In the genomic region with DNA sequence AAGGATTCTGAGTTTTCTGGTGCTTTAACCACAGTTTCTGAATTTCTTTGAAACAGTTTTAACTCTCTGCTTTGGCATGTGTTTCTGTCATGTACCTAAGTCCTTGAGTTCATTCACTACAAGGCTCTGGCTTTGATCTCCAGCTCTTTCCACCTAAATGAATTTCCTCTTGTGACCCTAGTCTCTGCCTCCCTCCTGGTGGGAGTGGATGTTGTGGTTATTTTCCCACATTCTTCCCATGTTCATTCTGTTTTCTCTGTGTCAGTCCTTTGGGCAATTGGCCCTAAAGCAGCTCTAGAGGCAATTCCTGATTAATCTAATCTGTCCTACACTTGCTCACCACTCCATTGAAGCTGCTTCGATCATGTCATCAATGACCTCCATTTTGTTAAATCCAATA, we compare ENCODE assay signal across 15 cellular contexts. TPM values are rescaled to one million over a fixed set of nuclear protein-coding genes. Genes with fewer than 3 reads are reported as not detected.
DNase-seq lines count a peak whose midpoint lies in the region; ATAC-seq and TF ChIP-seq lines count a peak whose summit lies in the region.
"Had no signal": no experiment of that assay in that cellular context is flagged by ENCODE, and none has a peak within 500 bp of the region (broad histone marks: within the 10 kb centered on the region; RNA-seq: fewer than 3 reads in every experiment).

No MANE protein-coding gene starts in this region.

- H3K4me1 Mint-ChIP-seq in osteocyte (ENCODE audit: unreplicated experiment) (peaks cover 56% of the 10 kb centered on the region), neural progenitor cell (peaks cover 12% of the 10 kb centered on the region)

- no peak overlapping the region for H3K27ac ChIP-seq in neural progenitor cell
- H3K27ac ChIP-seq in testis: no peak overlapping the region
- no peak overlapping the region for H3K27ac ChIP-seq in gastroesophageal sphincter
- H3K27ac ChIP-seq: C4-2B had no signal

- H3F3A ChIP-seq in neural progenitor cell (ENCODE audit: low read depth): no peaks in the 10 kb centered on the region

- no peaks in the 10 kb centered on the region for H3K79me2 ChIP-seq in neural progenitor cell (ENCODE audit: low read depth)

- H2AFZ ChIP-seq in neural progenitor cell (replicated peaks): no peak overlapping the region

- H3K36me3 ChIP-seq in neural progenitor cell: no peaks in the 10 kb centered on the region
- H3K36me3 ChIP-seq in testis (ENCODE audit: low read depth, missing control alignments): no peaks in the 10 kb centered on the region
- H3K36me3 ChIP-seq in gastroesophageal sphincter: no peaks in the 10 kb centered on the region

- no peaks in the 10 kb centered on the region for H3K4me1 ChIP-seq in neural progenitor cell
- no peaks in the 10 kb centered on the region for H3K4me1 ChIP-seq in testis
- H3K4me1 ChIP-seq in gastroesophageal sphincter: peaks cover 0 to 11% (median 0%) of the 10 kb centered on the region in 3 donors

- H3K36me3 Mint-ChIP-seq in osteocyte (ENCODE audit: unreplicated experiment): no peaks in the 10 kb centered on the region
- H3K36me3 Mint-ChIP-seq in neural progenitor cell: no peaks in the 10 kb centered on the region

- no peak for TF ChIP-seq POLR2A in testis (IDR thresholded peaks at IDR 0.05)
- no peak for TF ChIP-seq POLR2A in gastroesophageal sphincter (IDR thresholded peaks at IDR 0.05)

- TF ChIP-seq CTCF in fibroblast of pulmonary artery (IDR thresholded peaks at IDR 0.05; ENCODE audit: low read length, missing control alignments): no peak
- no peak for TF ChIP-seq CTCF in osteocyte (IDR thresholded peaks at IDR 0.05)
- no peak for TF ChIP-seq CTCF in neural progenitor cell (IDR thresholded peaks at IDR 0.05)
- TF ChIP-seq CTCF in testis (IDR thresholded peaks at IDR 0.05): no peak
- TF ChIP-seq CTCF in gastroesophageal sphincter (IDR thresholded peaks at IDR 0.05): no peak

- no peaks in the 10 kb centered on the region for H3K27me3 ChIP-seq in neural progenitor cell
- no peaks in the 10 kb centered on the region for H3K27me3 ChIP-seq in testis
- no peaks in the 10 kb centered on the region for H3K27me3 ChIP-seq in gastroesophageal sphincter

- H3K4me3 ChIP-seq in fibroblast of pulmonary artery (replicated peaks; ENCODE audit: low read depth, low read length): no peak overlapping the region
- H3K4me3 ChIP-seq in neural progenitor cell: no peak overlapping the region
- H3K4me3 ChIP-seq in testis: no peak overlapping the region
- no peak overlapping the region for H3K4me3 ChIP-seq in gastroesophageal sphincter
- H3K4me3 ChIP-seq: K562 had no signal

- H3K4me3 Mint-ChIP-seq in osteocyte (ENCODE audit: unreplicated experiment): no peak overlapping the region
- no peak overlapping the region for H3K4me3 Mint-ChIP-seq in neural progenitor cell

- no peak for TF ChIP-seq EP300 in gastroesophageal sphincter (IDR thresholded peaks at IDR 0.05)

- H3K9me3 ChIP-seq in neural progenitor cell (ENCODE audit: low read depth): no peaks in the 10 kb centered on the region
- H3K9me3 ChIP-seq in testis: no peaks in the 10 kb centered on the region
- no peaks in the 10 kb centered on the region for H3K9me3 ChIP-seq in gastroesophageal sphincter

- ATAC-seq in gastroesophageal sphincter: no peak
- ATAC-seq: K562, Panc1 had no signal

- no peak overlapping the region for H3K9ac ChIP-seq in neural progenitor cell

- H3K4me2 ChIP-seq in neural progenitor cell: no peak overlapping the region

- peak overlapping the region; percentile 51 for H3K27ac Mint-ChIP-seq in osteocyte (ENCODE audit: unreplicated experiment)
- H3K27ac Mint-ChIP-seq in neural progenitor cell: no peak overlapping the region

- WGBS in testis, 2 donors: 83 to 86% methylated on average over 1 of the region's 1 CpG
- 100% methylated on average over 1 of the region's 1 CpG; no CpG with 5 or more reads in 1 of the 2 donors for WGBS in gastroesophageal sphincter (ENCODE audit: low coverage in 1 of 2), 2 donors

- H3K27me3 Mint-ChIP-seq in osteocyte (ENCODE audit: unreplicated experiment): no peaks in the 10 kb centered on the region
- no peaks in the 10 kb centered on the region for H3K27me3 Mint-ChIP-seq in neural progenitor cell (ENCODE audit: insufficient read depth, low read depth)

- H3K9me3 Mint-ChIP-seq in osteocyte (ENCODE audit: unreplicated experiment) (no peaks in the 10 kb centered on the region), neural progenitor cell (peaks cover 5% of the 10 kb centered on the region)

- DNase-seq in EL (peak; percentile 23), RPMI7951 (ENCODE audit: low read depth) (peak; percentile 91), fibroblast of pulmonary artery (ENCODE audit: low read depth) (peak; percentile 59), osteocyte (ENCODE audit: extremely low spot score, unreplicated experiment) (no peak), neural progenitor cell (ENCODE audit: low spot score) (no peak), testis (no peak), OCI-M1 (lab: John Stamatoyannopoulos, UW) (no peak)
- DNase-seq: NCI-H1048, NCI-H345, NCI-H69, SHP77 had no signal

- no peaks in the 10 kb centered on the region for H4K20me1 ChIP-seq in neural progenitor cell (ENCODE audit: low read depth)

- intact Hi-C loops in testis (cut with DNase I; ENCODE audit: low total_unique reads): no loop called here

RNA-seq across cellular contexts. Expression of gene DPYSL3, which starts 28.4 kb away (rescaled TPM):
- 191 and 198 TPM in 2 replicates for total RNA-seq in RPMI7951 (2014; rRNA removed; shearing (Covaris generic))
- total RNA-seq in osteocyte: 84.1 and 88.0 TPM in 2 replicates
- 414 and 462 TPM in 2 replicates for total RNA-seq in neural progenitor cell (ENCODE audit: low replicate concordance)
- 10 to 100 TPM; 42.5 to 68.9 TPM for total RNA-seq in testis
- 71.6 TPM for polyA plus RNA-seq in testis (ENCODE audit: insufficient read depth, low read depth, low replicate concordance)
- total RNA-seq in gastroesophageal sphincter: 100 to 1,000 TPM; 175 to 475 (median 290) TPM

Comparison
In these comparisons a context has a peak if more than half of its experiments do, and no peak if none do; other contexts are left out.
1. DNase-seq: peak in EL (single experiment), RPMI7951 (single experiment) and fibroblast of pulmonary artery (single experiment); none in osteocyte (single experiment), neural progenitor cell (single experiment), testis (single experiment) and OCI-M1 (single experiment).